Comparison of ENCODE assay signal across 8 cellular contexts in the genomic region with DNA sequence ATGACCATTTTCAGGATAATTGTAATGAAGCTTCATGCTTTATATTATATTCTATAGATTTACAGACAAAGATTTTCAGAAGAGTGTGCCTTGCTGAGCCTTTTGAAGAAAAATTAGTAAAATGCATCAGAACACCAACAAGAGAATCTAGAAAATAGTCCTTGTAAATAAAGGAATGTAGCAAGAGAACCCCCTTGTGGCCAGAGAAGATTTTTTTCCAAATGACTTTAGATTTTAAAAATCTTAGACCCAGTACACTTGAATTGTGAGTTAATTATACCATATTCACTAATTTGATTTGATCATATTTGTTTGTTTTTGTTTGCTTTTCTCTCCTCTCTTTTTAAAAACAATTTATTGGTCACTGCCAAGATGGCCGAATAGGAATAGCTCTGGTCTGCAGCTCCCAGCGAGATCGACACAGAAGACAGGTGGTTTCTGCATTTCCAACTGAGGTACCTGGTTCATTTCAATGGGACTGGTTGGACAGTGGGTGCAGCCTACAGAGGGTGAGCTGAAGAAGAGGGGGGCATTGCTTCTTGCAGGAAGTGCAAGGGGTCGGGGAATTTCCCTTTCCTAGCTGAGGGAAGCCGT. TPM values are rescaled to one million over a fixed set of nuclear protein-coding genes. Genes with fewer than 3 reads are reported as not detected.
DNase-seq lines count a peak whose midpoint lies in the region; ATAC-seq, FAIRE-seq and TF ChIP-seq lines count a peak whose summit lies in the region.

No MANE protein-coding gene starts in this region.

- peak overlapping the region; percentile 30; the same call in 1 of the 2 replicates for H3K9ac ChIP-seq in HepG2 (ENCODE audit: insufficient read depth, low read depth, low read length)

- CTCF ChIA-PET in HepG2 (lab: Yijun Ruan, JAX; ENCODE audit: low intra/inter-chr PET ratio, low total read pairs): interaction anchor here (1.6 to 1.7 kb wide), 2 partner anchors 462 to 477 kb away, joined by 5 to 8 read pairs; no protein-coding TSS in a partner anchor

- peak; percentile 40 for FAIRE-seq in HepG2 (lab: Jason Lieb, UNC)

- no peaks in the 10 kb centered on the region for H3K9me3 ChIP-seq in WERI-Rb-1 (ENCODE audit: severe bottlenecking)
- no peaks in the 10 kb centered on the region for H3K9me3 ChIP-seq in HepG2 (ENCODE audit: low read length)

- no peak for TF ChIP-seq POLR2A in HepG2 (IDR thresholded peaks at IDR 0.05; ENCODE audit: insufficient read depth in 1 of 2, low read depth in 2 of 2, low read length in 2 of 2)

- POLR2A ChIA-PET in HepG2 (lab: Yijun Ruan, JAX): no interaction called here

- H3K4me1 ChIP-seq in HepG2 (ENCODE audit: insufficient read depth, low read length): peaks cover 16% of the 10 kb centered on the region; the same call in 1 of the 2 replicates

- no peak overlapping the region for H2AFZ ChIP-seq in HepG2 (ENCODE audit: low read length)

- TF ChIP-seq CTCF in WERI-Rb-1 (IDR thresholded peaks at IDR 0.05; ENCODE audit: low read depth, low read length): 0 out of 2 replicates have a peak, but pooled peaks have one; percentile 17
- no peak; the same call in 1 of the 2 replicates for TF ChIP-seq CTCF in HepG2 (CRISPR knock-in tag; IDR thresholded peaks at IDR 0.05)

- TF ChIP-seq EP300 in HepG2 (IDR thresholded peaks at IDR 0.05; ENCODE audit: low read depth in 2 of 2, low read length in 2 of 2) (no peak), HepG2 (CRISPR knock-in tag; IDR thresholded peaks at IDR 0.05; ENCODE audit: borderline replicate concordance) (no peak)

- peak overlapping the region; percentile 80 for H3K4me2 ChIP-seq in HepG2 (ENCODE audit: low read depth, low read length)

- H3K36me3 ChIP-seq in WERI-Rb-1 (no peaks in the 10 kb centered on the region), HepG2 (replicated peaks in 1 of 2; ENCODE audit: control insufficient read depth in 1 of 2, insufficient read depth in 2 of 2, low read length in 2 of 2) (no peaks in the 10 kb centered on the region)

- WGBS in HepG2 (ENCODE audit: low lambda C conversion rate): 29% methylated on average over 5 of the region's 5 CpGs

- BruUV-seq in HepG2 (replicated peaks; lab: Mats Ljungman, UMichigan): no TSS peak

- H3K27ac ChIP-seq in WERI-Rb-1: no peak overlapping the region
- no peak overlapping the region for H3K27ac ChIP-seq in HepG2 (ENCODE audit: extremely low read length, insufficient read depth, low read length)

- no peak overlapping the region for H3K4me3 ChIP-seq in WERI-Rb-1 (ENCODE audit: low read depth, low read length)
- H3K4me3 ChIP-seq in HepG2 (replicated peaks in 1 of 3; ENCODE audit: insufficient read depth in 1 of 3, low read depth in 2 of 3, low read length in 3 of 3): peak overlapping the region; percentile 35 to 67 (median 54); a peak in 5 of 6 replicates

- no peaks in the 10 kb centered on the region for H3K27me3 ChIP-seq in WERI-Rb-1 (ENCODE audit: insufficient read depth, low read depth, severe bottlenecking)
- H3K27me3 ChIP-seq in HepG2 (ENCODE audit: control insufficient read depth in 1 of 2, insufficient read depth in 2 of 2, low read length in 2 of 2): no peaks in the 10 kb centered on the region

- no peak for TF ChIP-seq RAD21 in HepG2 (CRISPR knock-in tag; IDR thresholded peaks at IDR 0.05)

- ATAC-seq in HepG2: peak; percentile 67
- ATAC-seq in GM21515 (IDR thresholded peaks at IDR 0.05; ENCODE audit: unreplicated experiment): no peak

- no peaks in the 10 kb centered on the region for H4K20me1 ChIP-seq in HepG2 (ENCODE audit: insufficient read depth, low read length)

- DNase-seq in COLO829 (ENCODE audit: low spot score) (peak; percentile 42), HT1080 (ENCODE audit: low read depth) (peak; percentile 12), WERI-Rb-1 (no peak), HepG2 (ENCODE audit: low spot score) (no peak), T1000 (lab: John Stamatoyannopoulos, UW) (no peak), ureter (ENCODE audit: low spot score) (no peak)
- no peak for DNase-seq in activated CD4-positive, alpha-beta T cell treated with anti-CD3 and anti-CD28 coated beads for 48 hours

- in situ Hi-C loops in HepG2 (cut with HindIII; ENCODE audit: extremely low pct_ligation_motif_present, low pct_unique_long_range_greater_than_20kb): loop anchor here (10.0 kb wide), 1 partner anchor 463 kb away; no protein-coding TSS in a partner anchor

- intact Hi-C loops in HepG2 (cut with micrococcal nuclease; ENCODE audit: unreplicated experiment): loop anchor here (1.0 kb wide), 1 partner anchor 462 kb away; no protein-coding TSS in a partner anchor

- H3K79me2 ChIP-seq in HepG2 (ENCODE audit: insufficient read depth, low read length): no peaks in the 10 kb centered on the region

TF ChIP-seq in HepG2, 621 proteins besides CTCF, POLR2A, EP300 and RAD21 (continues in another document):
- no peak for TF ChIP-seq ZNF18 (CRISPR knock-in tag; IDR thresholded peaks at IDR 0.05; ENCODE audit: insufficient replicate concordance)
- TF ChIP-seq SMC3 (IDR thresholded peaks at IDR 0.05; ENCODE audit: low read length): 0 out of 2 replicates have a peak, but pooled peaks have one; percentile 9
- peak; percentile 46 for TF ChIP-seq STAG1 (CRISPR knock-in tag; IDR thresholded peaks at IDR 0.05)

RNA-seq across cellular contexts. Expression of gene IFI44L, which starts 12.8 kb away (rescaled TPM):
- total RNA-seq in HT1080 (2014; rRNA removed; shearing (Covaris generic)): not detected in 2 replicates
- polyA plus RNA-seq in HT1080 (2015; cell fraction: cytosol; rRNA removed): 0.01 TPM in 1 of 2 replicates, not detected in the other
- 0.02 TPM in 1 of 2 replicates, not detected in the other for polyA plus RNA-seq in HT1080 (2015; cell fraction: nucleus; rRNA removed)
- total RNA-seq in HepG2 (2016; rRNA removed; fragmentation: Illumina TruSeq; extraction: Trizol): 0.04 TPM in 1 of 2 replicates, not detected in the other
- not detected in 2 replicates for total RNA-seq in HepG2 (2016; cell fraction: cytosol; rRNA removed; fragmentation: Illumina TruSeq; extraction: Trizol; ENCODE audit: low read depth)
- 0.17 TPM in 1 of 2 replicates, not detected in the other for total RNA-seq in HepG2 (2016; cell fraction: insoluble cytoplasmic fraction; rRNA removed; fragmentation: Illumina TruSeq; extraction: Trizol)
- total RNA-seq in HepG2 (2016; cell fraction: membrane; rRNA removed; fragmentation: Illumina TruSeq; extraction: Trizol): not detected in 2 replicates
- not detected in 2 replicates for total RNA-seq in HepG2 (2016; cell fraction: nucleus; rRNA removed; fragmentation: Illumina TruSeq; extraction: Trizol)
- 0.04 and 0.12 TPM in 2 replicates for polyA plus RNA-seq in HepG2 (2011; rRNA removed)
- polyA plus RNA-seq in HepG2 (2011; cell fraction: cytosol; rRNA removed): 0.03 TPM in 1 of 2 replicates, not detected in the other
- 0.06 and 0.10 TPM in 2 replicates for polyA plus RNA-seq in HepG2 (2011; cell fraction: nucleus; rRNA removed)
- polyA plus RNA-seq in HepG2 (2012): not detected in 2 replicates
- not detected in 2 replicates for polyA plus RNA-seq in HepG2 (2016; cell fraction: cytosol; fragmentation: Illumina TruSeq; extraction: Trizol; ENCODE audit: low read depth)
- not detected in 2 replicates for polyA plus RNA-seq in HepG2 (2016; cell fraction: insoluble cytoplasmic fraction; fragmentation: Illumina TruSeq; extraction: Trizol; ENCODE audit: low read depth)
- polyA plus RNA-seq in HepG2 (2016; cell fraction: membrane; fragmentation: Illumina TruSeq; extraction: Trizol; ENCODE audit: low read depth): not detected in 2 replicates
- polyA plus RNA-seq in HepG2 (2016; cell fraction: nucleus; fragmentation: Illumina TruSeq; extraction: Trizol; ENCODE audit: insufficient read depth, low read depth): 0.69 TPM in 1 of 2 replicates, not detected in the other
- polyA minus RNA-seq in HepG2 (2011; rRNA and poly(A)+ RNA removed; ENCODE audit: low replicate concordance): 0.84 TPM in 1 of 2 replicates, not detected in the other
- polyA minus RNA-seq in HepG2 (2011; cell fraction: cytosol; rRNA and poly(A)+ RNA removed): not detected in 2 replicates
- 0.39 TPM in 1 of 2 replicates, not detected in the other for polyA minus RNA-seq in HepG2 (2011; cell fraction: nucleus; rRNA and poly(A)+ RNA removed)
- 9.0 TPM for total RNA-seq in ureter

RNA-seq across cellular contexts. Expression of gene IFI44, which starts 42.2 kb away (rescaled TPM):
- 3.9 and 6.5 TPM in 2 replicates for total RNA-seq in HT1080 (2014; rRNA removed; shearing (Covaris generic))
- 3.0 and 3.3 TPM in 2 replicates for polyA plus RNA-seq in HT1080 (2015; cell fraction: cytosol; rRNA removed)
- polyA plus RNA-seq in HT1080 (2015; cell fraction: nucleus; rRNA removed): 6.7 and 7.1 TPM in 2 replicates
- not detected in 2 replicates for total RNA-seq in HepG2 (2016; rRNA removed; fragmentation: Illumina TruSeq; extraction: Trizol)
- total RNA-seq in HepG2 (2016; cell fraction: cytosol; rRNA removed; fragmentation: Illumina TruSeq; extraction: Trizol; ENCODE audit: low read depth): not detected in 2 replicates
- not detected in 2 replicates for total RNA-seq in HepG2 (2016; cell fraction: insoluble cytoplasmic fraction; rRNA removed; fragmentation: Illumina TruSeq; extraction: Trizol)
- not detected in 2 replicates for total RNA-seq in HepG2 (2016; cell fraction: membrane; rRNA removed; fragmentation: Illumina TruSeq; extraction: Trizol)
- total RNA-seq in HepG2 (2016; cell fraction: nucleus; rRNA removed; fragmentation: Illumina TruSeq; extraction: Trizol): not detected in 2 replicates
- not detected in 2 replicates for polyA plus RNA-seq in HepG2 (2011; rRNA removed)
- 0.12 TPM in 1 of 2 replicates, not detected in the other for polyA plus RNA-seq in HepG2 (2011; cell fraction: cytosol; rRNA removed)
- not detected in 2 replicates for polyA plus RNA-seq in HepG2 (2011; cell fraction: nucleus; rRNA removed)
- polyA plus RNA-seq in HepG2 (2012): not detected in 2 replicates
- not detected in 2 replicates for polyA plus RNA-seq in HepG2 (2016; cell fraction: cytosol; fragmentation: Illumina TruSeq; extraction: Trizol; ENCODE audit: low read depth)
- not detected in 2 replicates for polyA plus RNA-seq in HepG2 (2016; cell fraction: insoluble cytoplasmic fraction; fragmentation: Illumina TruSeq; extraction: Trizol; ENCODE audit: low read depth)
- not detected in 2 replicates for polyA plus RNA-seq in HepG2 (2016; cell fraction: membrane; fragmentation: Illumina TruSeq; extraction: Trizol; ENCODE audit: low read depth)
- polyA plus RNA-seq in HepG2 (2016; cell fraction: nucleus; fragmentation: Illumina TruSeq; extraction: Trizol; ENCODE audit: insufficient read depth, low read depth): not detected in 2 replicates
- polyA minus RNA-seq in HepG2 (2011; rRNA and poly(A)+ RNA removed; ENCODE audit: low replicate concordance): 1.9 TPM in 1 of 2 replicates, not detected in the other
- not detected in 2 replicates for polyA minus RNA-seq in HepG2 (2011; cell fraction: cytosol; rRNA and poly(A)+ RNA removed)
- not detected in 2 replicates for polyA minus RNA-seq in HepG2 (2011; cell fraction: nucleus; rRNA and poly(A)+ RNA removed)
- 19.7 TPM for total RNA-seq in ureter

Comparison
In these comparisons a context has a peak if more than half of its experiments do, and no peak if none do; other contexts are left out.
1. DNase-seq: peak in COLO829 (single experiment) and HT1080 (single experiment); none in WERI-Rb-1 (single experiment), HepG2 (single experiment), T1000 (single experiment), ureter (single experiment) and activated CD4-positive, alpha-beta T cell treated with anti-CD3 and anti-CD28 coated beads for 48 hours (single experiment).